In the genomic region with DNA sequence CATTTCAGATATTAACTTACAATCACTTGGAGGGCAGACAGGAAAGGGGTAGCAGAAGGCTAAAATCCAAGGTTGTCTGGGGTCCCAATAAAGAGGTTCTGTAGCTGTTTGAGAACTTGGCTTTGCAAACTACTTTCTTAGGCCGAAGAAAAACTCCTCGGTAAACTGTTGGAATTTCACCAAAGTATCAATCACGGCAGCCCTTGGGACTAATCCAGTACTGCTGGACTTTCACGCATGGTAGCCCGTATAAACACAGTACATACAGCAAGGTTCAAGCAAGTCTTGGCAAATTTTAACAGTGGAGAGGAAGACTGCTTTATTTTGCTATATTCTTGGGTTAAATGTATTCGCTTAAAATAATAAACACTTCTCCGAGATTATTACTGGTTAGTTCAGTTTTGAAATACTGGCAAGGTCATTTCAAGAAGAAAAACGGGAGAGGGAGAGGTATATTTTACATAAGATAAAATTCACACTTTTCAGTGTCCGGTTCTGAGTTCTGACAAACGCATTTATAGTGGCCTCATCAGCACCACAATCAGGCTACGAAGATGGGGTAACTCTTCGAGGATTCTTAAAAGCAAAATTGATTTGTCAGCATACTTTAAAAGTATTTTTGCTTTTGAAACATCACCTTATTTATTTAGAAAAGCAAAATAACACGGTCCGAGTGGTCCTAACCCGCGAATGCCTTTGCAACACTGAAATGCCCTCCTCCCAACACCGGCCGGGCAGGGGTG, we compare ENCODE assay signal across 8 cellular contexts. TPM values are rescaled to one million over a fixed set of nuclear protein-coding genes. Genes with fewer than 3 reads are reported as not detected.
A peak's percentile ranks its signal among the peaks of the same experiment; 100 is the strongest.
DNase-seq lines count a peak whose midpoint lies in the region; ATAC-seq and TF ChIP-seq lines count a peak whose summit lies in the region.

No MANE protein-coding gene starts in this region.

- no peaks in the 10 kb centered on the region for H3K36me3 ChIP-seq in ascending aorta
- no peaks in the 10 kb centered on the region for H3K36me3 ChIP-seq in testis (ENCODE audit: low read depth, missing control alignments)

- no peaks in the 10 kb centered on the region for H3K27me3 Mint-ChIP-seq in T-helper 2 cell treated with Interferon-gamma antibody and Interleukin-4, amounts not matched to agents 5 μg/mL and 100 μg/mL, for 36 hours (ENCODE audit: low read depth)

- peak overlapping the region; percentile 75 to 87 for H3K4me3 ChIP-seq in ascending aorta
- peak overlapping the region; percentile 65 to 95 for H3K4me3 ChIP-seq in testis

- peak overlapping the region; percentile 85 to 98 for H3K27ac ChIP-seq in ascending aorta
- H3K27ac ChIP-seq in testis = peak overlapping the region; percentile 69 to 89

- H3K4me1 ChIP-seq in ascending aorta = peaks cover 6 to 34% of the 10 kb centered on the region in 2 donors
- H3K4me1 ChIP-seq in testis = peaks cover 22% of the 10 kb centered on the region

- no peaks in the 10 kb centered on the region for H3K9me3 Mint-ChIP-seq in T-helper 2 cell treated with Interferon-gamma antibody and Interleukin-4, amounts not matched to agents 5 μg/mL and 100 μg/mL, for 36 hours

- TF ChIP-seq POLR2A in testis (IDR thresholded peaks at IDR 0.05) = no peak

- no peak for ATAC-seq in HG03460 (IDR thresholded peaks at IDR 0.05; ENCODE audit: unreplicated experiment)

- no peak for TF ChIP-seq CTCF in ascending aorta (IDR thresholded peaks at IDR 0.05)
- no peak for TF ChIP-seq CTCF in testis (IDR thresholded peaks at IDR 0.05)
- TF ChIP-seq CTCF in GM10266 (IDR thresholded peaks at IDR 0.05; ENCODE audit: control insufficient read depth, insufficient read depth, low read depth, missing control alignments) = no peak

- peak overlapping the region; percentile 96 for H3K4me3 Mint-ChIP-seq in T-helper 2 cell treated with Interferon-gamma antibody and Interleukin-4, amounts not matched to agents 5 μg/mL and 100 μg/mL, for 36 hours

- whole genome bisulfite sequencing in testis, 2 donors = 7 to 8% methylated on average over 18 of the region's 18 CpGs

- peaks cover 4% of the 10 kb centered on the region for H3K36me3 Mint-ChIP-seq in T-helper 2 cell treated with Interferon-gamma antibody and Interleukin-4, amounts not matched to agents 5 μg/mL and 100 μg/mL, for 36 hours (ENCODE audit: low read depth)

- peak overlapping the region; percentile 27 for H3K27ac Mint-ChIP-seq in T-helper 2 cell treated with Interferon-gamma antibody and Interleukin-4, amounts not matched to agents 5 μg/mL and 100 μg/mL, for 36 hours

- intact Hi-C loops in ascending aorta (cut with DNase I) = no loop called here
- intact Hi-C loops in testis (cut with DNase I; ENCODE audit: low total_unique reads) = no loop called here

- no peak for DNase-seq in T-helper 2 cell treated with Interferon-gamma antibody and Interleukin-4, amounts not matched to agents 5 μg/mL and 100 μg/mL, for 36 hours (ENCODE audit: low spot score)
- DNase-seq in T-helper 2 cell (no peak), ascending aorta (ENCODE audit: low spot score in 2 of 2) (no peak), left kidney (ENCODE audit: low read depth, low spot score) (peak; percentile 48), testis (no peak), GM10266 (ENCODE audit: extremely low spot score) (no peak)
- no peak for DNase-seq in activated CD4-positive, alpha-beta T cell treated with anti-CD3 and anti-CD28 coated beads, Interleukin-2, amount 50 U/mL, for 4 hours

- peaks cover 32% of the 10 kb centered on the region for H3K4me1 Mint-ChIP-seq in T-helper 2 cell treated with Interferon-gamma antibody and Interleukin-4, amounts not matched to agents 5 μg/mL and 100 μg/mL, for 36 hours (ENCODE audit: low read depth)

- no peaks in the 10 kb centered on the region for H3K9me3 ChIP-seq in ascending aorta
- H3K9me3 ChIP-seq in testis = no peaks in the 10 kb centered on the region

- no peaks in the 10 kb centered on the region for H3K27me3 ChIP-seq in ascending aorta
- no peaks in the 10 kb centered on the region for H3K27me3 ChIP-seq in testis

RNA-seq across cellular contexts. Expression of a gene that starts 1.3 kb away (rescaled TPM):
- total RNA-seq in ascending aorta (26.4 TPM), testis (100 to 1,000 TPM; 135 to 160 TPM)
- polyA plus RNA-seq in testis (ENCODE audit: insufficient read depth, low read depth, low replicate concordance) = 186 TPM

RNA-seq across cellular contexts. Expression of a gene that starts 1.9 kb away (rescaled TPM):
- 21.9 TPM for total RNA-seq in ascending aorta
- 10 to 100 TPM; 69.1 to 73.1 TPM for total RNA-seq in testis
- polyA plus RNA-seq in testis (ENCODE audit: insufficient read depth, low read depth, low replicate concordance) = 134 TPM
